In the genomic region with DNA sequence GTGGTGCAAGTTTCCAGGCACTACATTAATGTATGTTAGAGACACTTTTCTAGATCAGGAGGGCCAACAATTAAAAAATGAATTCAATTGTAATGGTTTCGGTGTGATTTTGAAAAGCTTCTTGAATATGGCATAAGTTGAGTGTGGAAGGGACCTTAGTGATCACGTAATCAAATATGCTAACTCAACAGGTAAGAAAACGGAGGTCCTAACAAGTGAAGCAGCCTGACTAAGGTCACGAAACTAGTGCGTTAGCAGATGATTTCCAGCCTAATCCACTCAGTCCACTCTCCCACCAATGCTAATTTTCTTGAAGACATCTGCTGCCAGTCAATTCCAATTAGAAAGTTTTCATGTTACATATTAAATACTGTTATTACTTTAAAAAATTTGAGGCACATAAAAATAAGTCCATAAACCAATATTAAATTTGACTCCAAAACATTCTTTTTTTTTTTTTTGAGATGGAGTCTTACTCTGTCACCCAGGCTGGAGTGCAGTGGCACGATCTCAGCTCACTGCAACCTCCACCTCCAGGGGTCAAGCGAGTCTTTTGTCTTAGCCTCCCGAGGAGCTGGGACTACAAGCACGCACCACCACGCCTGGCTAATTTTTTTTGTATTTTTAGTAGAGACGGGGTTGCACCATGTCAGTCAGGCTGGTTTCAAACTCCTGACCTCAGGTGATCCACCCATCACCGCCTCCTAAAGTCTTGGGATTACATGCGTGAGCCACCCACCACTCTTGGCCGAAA, we compare ENCODE assay signal across 9 cellular contexts. TPM values are rescaled to one million over a fixed set of nuclear protein-coding genes. Genes with fewer than 3 reads are reported as not detected.
DNase-seq lines count a peak whose midpoint lies in the region; ATAC-seq and TF ChIP-seq lines count a peak whose summit lies in the region.
"Had no signal": no experiment of that assay in that cellular context is flagged by ENCODE, and none has a peak within 500 bp of the region (broad histone marks: within the 10 kb centered on the region; RNA-seq: fewer than 3 reads in every experiment).

No MANE protein-coding gene starts in this region.

- TF ChIP-seq CTCF in DOHH2 (IDR thresholded peaks at IDR 0.05; ENCODE audit: low read depth, low read length, poor library complexity, severe bottlenecking) (no peak), Loucy (conservative IDR thresholded peaks at IDR 0.05; ENCODE audit: low read length) (no peak), osteoblast (IDR thresholded peaks at IDR 0.05; ENCODE audit: extremely low read depth, low read depth, low read length) (no peak)

- H3K4me1 ChIP-seq in DOHH2 (ENCODE audit: control insufficient read depth, low read length) (peaks cover 24% of the 10 kb centered on the region), Loucy (ENCODE audit: insufficient read depth, low read length, poor library complexity, severe bottlenecking) (peaks cover 23% of the 10 kb centered on the region), endocrine pancreas (ENCODE audit: control insufficient read depth, insufficient read depth, low read length) (peaks cover 8% of the 10 kb centered on the region), osteoblast (ENCODE audit: insufficient read depth, low read length) (peaks cover 12% of the 10 kb centered on the region)

- H3K9me3 ChIP-seq in DOHH2 (ENCODE audit: control insufficient read depth, insufficient read depth, low read length) (no peaks in the 10 kb centered on the region), Loucy (ENCODE audit: insufficient read depth, low read depth, low read length) (no peaks in the 10 kb centered on the region), endocrine pancreas (ENCODE audit: control insufficient read depth, low read length) (no peaks in the 10 kb centered on the region), osteoblast (ENCODE audit: low read depth, low read length) (no peaks in the 10 kb centered on the region)
- H3K9me3 ChIP-seq: testis had no signal

- no peak for ATAC-seq in HG02642 (IDR thresholded peaks at IDR 0.05; ENCODE audit: poor library complexity, unreplicated experiment)

- H3K4me2 ChIP-seq in DOHH2 (ENCODE audit: low read length) (peak overlapping the region; percentile 54), Loucy (ENCODE audit: low read depth, low read length, poor library complexity, severe bottlenecking) (peak overlapping the region; percentile 34), osteoblast (ENCODE audit: insufficient read depth, low read length) (peak overlapping the region; percentile 53)

- H3K9me2 ChIP-seq in DOHH2 (replicated peaks; ENCODE audit: control insufficient read depth, low read length) (no peaks in the 10 kb centered on the region), Loucy (replicated peaks; ENCODE audit: low read depth, low read length) (no peaks in the 10 kb centered on the region)

- no peak overlapping the region for H2AFZ ChIP-seq in Loucy (ENCODE audit: low read length)
- no peak overlapping the region for H2AFZ ChIP-seq in osteoblast (ENCODE audit: low read length)

- H3K27me3 ChIP-seq in DOHH2 (ENCODE audit: control insufficient read depth, low read length) (no peaks in the 10 kb centered on the region), Loucy (ENCODE audit: insufficient read depth, low read length, poor library complexity, severe bottlenecking) (no peaks in the 10 kb centered on the region), endocrine pancreas (ENCODE audit: control insufficient read depth, insufficient read depth, low read length) (no peaks in the 10 kb centered on the region), osteoblast (ENCODE audit: insufficient read depth, low read length) (no peaks in the 10 kb centered on the region)
- H3K27me3 ChIP-seq: testis had no signal

- H3K27ac ChIP-seq in DOHH2 (ENCODE audit: low read depth, low read length) (no peak overlapping the region), osteoblast (ENCODE audit: low read depth, low read length) (no peak overlapping the region)
- H3K27ac ChIP-seq: testis had no signal

- H3K79me2 ChIP-seq in DOHH2 (ENCODE audit: control insufficient read depth, low read length) (peaks cover 86% of the 10 kb centered on the region), Loucy (ENCODE audit: insufficient read depth, low read length) (peaks cover 34% of the 10 kb centered on the region), osteoblast (ENCODE audit: insufficient read depth, low read length) (peaks cover 82% of the 10 kb centered on the region)

- H3K36me3 ChIP-seq in DOHH2 (ENCODE audit: control insufficient read depth, low read length): peaks cover 32% of the 10 kb centered on the region
- no peaks in the 10 kb centered on the region for H3K36me3 ChIP-seq in Loucy (ENCODE audit: insufficient read depth, low read length)
- H3K36me3 ChIP-seq in endocrine pancreas (ENCODE audit: control insufficient read depth, insufficient read depth, low read length): no peaks in the 10 kb centered on the region
- no peaks in the 10 kb centered on the region for H3K36me3 ChIP-seq in osteoblast (ENCODE audit: insufficient read depth, low read length)

- H3F3A ChIP-seq in DOHH2 (ENCODE audit: control insufficient read depth, insufficient read depth) (peaks cover 14% of the 10 kb centered on the region), Loucy (ENCODE audit: low read depth) (no peaks in the 10 kb centered on the region)

- H3K4me3 ChIP-seq in DOHH2 (ENCODE audit: low read length) (0 out of 2 replicates have a peak overlapping the region, but pooled peaks have one; percentile 8), Loucy (ENCODE audit: low read length, poor library complexity, severe bottlenecking) (peak overlapping the region; percentile 35), endocrine pancreas (ENCODE audit: control insufficient read depth, insufficient read depth, low read length) (peak overlapping the region; percentile 16), osteoblast (ENCODE audit: insufficient read depth, low read length) (no peak overlapping the region)

- peaks cover 16% of the 10 kb centered on the region for H4K20me1 ChIP-seq in DOHH2 (ENCODE audit: control insufficient read depth, insufficient read depth, low read depth, low read length)
- peaks cover 21% of the 10 kb centered on the region for H4K20me1 ChIP-seq in Loucy (ENCODE audit: insufficient read depth, low read length, poor library complexity, severe bottlenecking)
- H4K20me1 ChIP-seq in osteoblast (ENCODE audit: insufficient read depth, low read length): peaks cover 7% of the 10 kb centered on the region

- DNase-seq in osteoblast (ENCODE audit: insufficient read length, low spot score, missing footprints): no peak
- no peak for DNase-seq in dedifferentiated amniotic fluid mesenchymal stem cell (ENCODE audit: extremely low spot score)
- DNase-seq in HPDE6-E6E7 (ENCODE audit: extremely low spot score): no peak
- DNase-seq: MV-4-11, testis had no signal

- no peak overlapping the region for H3K9ac ChIP-seq in Loucy (ENCODE audit: low read depth, low read length, poor library complexity, severe bottlenecking)
- H3K9ac ChIP-seq in endocrine pancreas (ENCODE audit: control insufficient read depth, insufficient read depth, low read length): no peak overlapping the region

RNA-seq across cellular contexts. Expression of gene RSBN1L, which starts 2.3 kb away (rescaled TPM):
- 15.6 and 21.4 TPM in 2 replicates for total RNA-seq in osteoblast
